ENCODE assay signal across 1 cellular context in the genomic region with DNA sequence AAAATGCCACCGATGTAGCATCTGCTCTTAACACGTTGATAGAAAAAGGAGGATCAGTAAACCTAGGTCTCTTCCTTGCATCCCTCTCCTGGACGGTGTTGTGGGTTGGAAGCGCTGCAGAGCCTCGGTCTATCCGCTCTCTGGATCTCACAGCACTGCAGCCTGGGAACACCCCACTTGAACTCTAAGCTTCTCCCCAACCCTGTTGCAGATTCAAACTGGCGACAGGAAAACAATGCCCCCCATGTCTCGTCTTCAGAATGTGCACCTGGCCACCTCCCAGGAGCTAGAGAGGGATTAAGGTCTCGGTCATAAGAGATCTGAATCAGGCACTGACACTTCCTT.
TF ChIP-seq lines count a peak whose summit lies in the region.

No MANE protein-coding gene starts in this region.

TF ChIP-seq in GM12878, 131 proteins besides CTCF, POLR2A, EP300 and RAD21 (continued from another document):
- TF ChIP-seq, protein P1, sequence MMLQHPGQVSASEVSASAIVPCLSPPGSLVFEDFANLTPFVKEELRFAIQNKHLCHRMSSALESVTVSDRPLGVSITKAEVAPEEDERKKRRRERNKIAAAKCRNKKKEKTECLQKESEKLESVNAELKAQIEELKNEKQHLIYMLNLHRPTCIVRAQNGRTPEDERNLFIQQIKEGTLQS (IDR thresholded peaks at IDR 0.05; ENCODE audit: borderline replicate concordance, extremely low read depth, low read depth, low read length): no peak
- no peak for TF ChIP-seq SMAD5 (IDR thresholded peaks at IDR 0.05; ENCODE audit: low read depth)
